In genomic region chr15:100094127-100094510, GRCh38 we compare ENCODE assay signal across 19 cellular contexts.
"Had no signal": no experiment of that assay in that cellular context is flagged by ENCODE, and none has a peak within 500 bp of the region (broad histone marks: within the 10 kb centered on the region; RNA-seq: fewer than 3 reads in every experiment).

No MANE protein-coding gene starts in this region.

- H3K27ac Mint-ChIP-seq: activated T-helper 2 cell treated with anti-CD3 and anti-CD28 coated beads, Interferon-gamma antibody, Interleukin-2, Interleukin-4, amounts not matched to agents 10 μg/mL and 5 μg/mL and 100 μg/mL, durations not matched to agents 14 hours and 24 hours and 36 hours; immature natural killer cell; natural killer cell treated with Interleukin-12 subunit alpha and Interleukin-12 subunit beta and Interleukin-15 and Interleukin-18, amount 100 ng/mL, for 72 hours; T-helper 2 cell treated with Interferon-gamma antibody and Interleukin-4, amounts not matched to agents 5 μg/mL and 100 μg/mL, for 36 hours had no signal

- H3K4me1 Mint-ChIP-seq: immature natural killer cell; stimulated activated naive CD8-positive, alpha-beta T cell treated with anti-CD3 and anti-CD28 coated beads, Interleukin-15, amount 100 ng/mL, for 72 hours had no signal

- H3K9me3 Mint-ChIP-seq: activated T-helper 2 cell treated with anti-CD3 and anti-CD28 coated beads, Interferon-gamma antibody, Interleukin-2, Interleukin-4, amounts not matched to agents 10 μg/mL and 5 μg/mL and 100 μg/mL, durations not matched to agents 14 hours and 24 hours and 36 hours; immature natural killer cell; natural killer cell treated with Interleukin-12 subunit alpha and Interleukin-12 subunit beta and Interleukin-15 and Interleukin-18, amount 100 ng/mL, for 72 hours; stimulated activated naive CD8-positive, alpha-beta T cell treated with anti-CD3 and anti-CD28 coated beads, Interleukin-15, amount 100 ng/mL, for 72 hours; T-helper 2 cell treated with Interferon-gamma antibody and Interleukin-4, amounts not matched to agents 5 μg/mL and 100 μg/mL, for 36 hours had no signal

- H3K4me3 Mint-ChIP-seq: immature natural killer cell; natural killer cell treated with Interleukin-12 subunit alpha and Interleukin-12 subunit beta and Interleukin-15 and Interleukin-18, amount 100 ng/mL, for 72 hours; stimulated activated naive CD8-positive, alpha-beta T cell treated with anti-CD3 and anti-CD28 coated beads, Interleukin-15, amount 100 ng/mL, for 72 hours; T-helper 2 cell treated with Interferon-gamma antibody and Interleukin-4, amounts not matched to agents 5 μg/mL and 100 μg/mL, for 36 hours had no signal

- H3K27ac ChIP-seq: breast epithelium, dorsolateral prefrontal cortex, esophagus muscularis mucosa, testis had no signal

- H3K27me3 Mint-ChIP-seq: natural killer cell treated with Interleukin-12 subunit alpha and Interleukin-12 subunit beta and Interleukin-15 and Interleukin-18, amount 100 ng/mL, for 72 hours; stimulated activated naive CD8-positive, alpha-beta T cell treated with anti-CD3 and anti-CD28 coated beads, Interleukin-15, amount 100 ng/mL, for 72 hours had no signal

- H3K4me3 ChIP-seq: breast epithelium, dorsolateral prefrontal cortex, esophagus muscularis mucosa, lung, testis had no signal

- DNase-seq: activated CD4-positive, alpha-beta T cell treated with anti-CD3 and anti-CD28 coated beads, Interleukin-2, amount 50 U/mL, for 48 hours; activated CD4-positive, CD25-positive, alpha-beta regulatory T cell treated with anti-CD3 and anti-CD28 coated beads, Interleukin-2, amount 50 U/mL, for 72 hours; activated naive CD4-positive, alpha-beta T cell treated with anti-CD3 and anti-CD28 coated beads, Interleukin-2, amount 50 U/mL, for 16 hours; amniotic stem cell; dorsolateral prefrontal cortex; glutamatergic neuron; immature natural killer cell; left cardiac atrium; occipital lobe; stimulated activated CD4-positive, alpha-beta T cell treated with anti-CD3 and anti-CD28 coated beads, Interleukin-4, amount 100 ng/mL, for 4 hours; stimulated activated naive CD8-positive, alpha-beta T cell treated with anti-CD3 and anti-CD28 coated beads, Interleukin-15, amount 100 ng/mL, for 72 hours; SW 1271; testis had no signal

- H3K36me3 Mint-ChIP-seq: immature natural killer cell; natural killer cell treated with Interleukin-12 subunit alpha and Interleukin-12 subunit beta and Interleukin-15 and Interleukin-18, amount 100 ng/mL, for 72 hours had no signal

- H3K36me3 ChIP-seq: breast epithelium had no signal

- ATAC-seq: stimulated activated naive CD8-positive, alpha-beta T cell treated with anti-CD3 and anti-CD28 coated beads, Interleukin-15, amount 100 ng/mL, for 72 hours had no signal

- H3K4me1 ChIP-seq: breast epithelium, esophagus muscularis mucosa, testis had no signal

- H3K27me3 ChIP-seq: breast epithelium, dorsolateral prefrontal cortex, esophagus muscularis mucosa, testis had no signal
